21 cellular contexts compared by ENCODE assay signal in the genomic region with DNA sequence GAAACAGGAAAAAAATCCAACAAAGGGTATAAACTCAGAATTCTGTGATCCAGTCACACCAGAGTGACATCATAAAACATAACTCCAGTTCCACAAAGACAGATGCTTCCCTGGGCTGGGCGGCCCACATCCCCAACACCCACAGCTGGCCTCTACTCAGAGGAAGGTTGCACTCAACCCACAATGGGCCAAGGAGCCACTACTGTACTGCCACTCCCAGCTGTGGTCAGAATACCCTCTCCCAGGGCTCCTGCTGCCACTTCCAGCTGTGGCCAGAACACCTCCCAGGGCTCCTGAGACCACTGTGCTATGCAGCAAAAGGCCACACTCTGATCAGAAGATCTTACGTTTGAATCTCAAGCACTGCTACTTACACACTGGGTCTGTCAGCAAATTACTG. TPM values are rescaled to one million over a fixed set of nuclear protein-coding genes. Genes with fewer than 3 reads are reported as not detected.
A peak's percentile ranks its signal among the peaks of the same experiment; 100 is the strongest.
DNase-seq lines count a peak whose midpoint lies in the region; ATAC-seq, FAIRE-seq and TF ChIP-seq lines count a peak whose summit lies in the region.
"Had no signal": no experiment of that assay in that cellular context is flagged by ENCODE, and none has a peak within 500 bp of the region (broad histone marks: within the 10 kb centered on the region; RNA-seq: fewer than 3 reads in every experiment).

No MANE protein-coding gene starts in this region.

- H3K9me3 ChIP-seq in HEK293 (ENCODE audit: control insufficient read depth, insufficient read depth, low read depth, low read length) (no peaks in the 10 kb centered on the region), astrocyte (ENCODE audit: insufficient read depth, low read depth, low read length) (no peaks in the 10 kb centered on the region), smooth muscle cell (replicated peaks; ENCODE audit: low read depth) (no peaks in the 10 kb centered on the region), MG63 (no peaks in the 10 kb centered on the region)
- H3K9me3 ChIP-seq: right lobe of liver, SK-N-SH, uterus had no signal

- no peak overlapping the region for H3K4me3 ChIP-seq in HEK293 (ENCODE audit: low read depth, low read length)
- H3K4me3 ChIP-seq in astrocyte (ENCODE audit: insufficient read depth, low read depth, low read length) = no peak overlapping the region
- no peak overlapping the region for H3K4me3 ChIP-seq in smooth muscle cell
- no peak overlapping the region for H3K4me3 ChIP-seq in MG63
- H3K4me3 ChIP-seq: dorsolateral prefrontal cortex, right lobe of liver, uterus had no signal

- H3K27ac Mint-ChIP-seq in activated CD8-positive, alpha-beta memory T cell treated with anti-CD3 and anti-CD28 coated beads, Interleukin-2, amount 10 ng/mL, durations not matched to agents 7 days and 5 days = peak overlapping the region; percentile 79
- H3K27ac Mint-ChIP-seq in astrocyte (ENCODE audit: unreplicated experiment) = peak overlapping the region; percentile 63

- no peak overlapping the region for H3K27ac ChIP-seq in HEK293 (ENCODE audit: extremely low read depth, low read depth, low read length)
- H3K27ac ChIP-seq in astrocyte (ENCODE audit: low read depth, low read length) = no peak overlapping the region
- peak overlapping the region; percentile 17 for H3K27ac ChIP-seq in smooth muscle cell (ENCODE audit: low read depth)
- H3K27ac ChIP-seq: dorsolateral prefrontal cortex, uterus had no signal

- no peaks in the 10 kb centered on the region for H3K9me3 Mint-ChIP-seq in activated CD8-positive, alpha-beta memory T cell treated with anti-CD3 and anti-CD28 coated beads, Interleukin-2, amount 10 ng/mL, durations not matched to agents 7 days and 5 days (ENCODE audit: low read depth)
- H3K9me3 Mint-ChIP-seq in astrocyte (ENCODE audit: unreplicated experiment) = no peaks in the 10 kb centered on the region
- H3K9me3 Mint-ChIP-seq: nephron progenitor cell had no signal

- 73% methylated on average over 2 of the region's 2 CpGs for WGBS in smooth muscle cell (ENCODE audit: low lambda C conversion rate)

- FAIRE-seq in astrocyte (lab: Jason Lieb, UNC) = no peak

- H3K36me3 ChIP-seq in HEK293 (ENCODE audit: control insufficient read depth in 2 of 2, insufficient read depth in 1 of 2, low read length in 2 of 2) (no peaks in the 10 kb centered on the region), astrocyte (ENCODE audit: insufficient read depth, low read length) (no peaks in the 10 kb centered on the region), smooth muscle cell (ENCODE audit: low read depth) (no peaks in the 10 kb centered on the region), MG63 (no peaks in the 10 kb centered on the region)
- H3K36me3 ChIP-seq: right lobe of liver, uterus had no signal

- H3K9ac ChIP-seq in astrocyte (ENCODE audit: low read length) = no peak overlapping the region
- H3K9ac ChIP-seq in smooth muscle cell (ENCODE audit: low read depth) = no peak overlapping the region
- H3K9ac ChIP-seq: SK-N-SH had no signal

- H3F3A ChIP-seq in smooth muscle cell (ENCODE audit: low read depth) = peaks cover 1% of the 10 kb centered on the region

- H3K36me3 Mint-ChIP-seq in activated CD8-positive, alpha-beta memory T cell treated with anti-CD3 and anti-CD28 coated beads, Interleukin-2, amount 10 ng/mL, durations not matched to agents 7 days and 5 days = peaks cover 7% of the 10 kb centered on the region
- H3K36me3 Mint-ChIP-seq in astrocyte (ENCODE audit: low read depth, unreplicated experiment) = peaks cover 11% of the 10 kb centered on the region

- H3K4me1 Mint-ChIP-seq in activated CD8-positive, alpha-beta memory T cell treated with anti-CD3 and anti-CD28 coated beads, Interleukin-2, amount 10 ng/mL, durations not matched to agents 7 days and 5 days = peaks cover 91% of the 10 kb centered on the region
- peaks cover 61% of the 10 kb centered on the region for H3K4me1 Mint-ChIP-seq in astrocyte (ENCODE audit: low read depth, unreplicated experiment)

- H3K4me3 Mint-ChIP-seq in activated CD8-positive, alpha-beta memory T cell treated with anti-CD3 and anti-CD28 coated beads, Interleukin-2, amount 10 ng/mL, durations not matched to agents 7 days and 5 days = peak overlapping the region; percentile 27
- peak overlapping the region; percentile 8 for H3K4me3 Mint-ChIP-seq in astrocyte (ENCODE audit: unreplicated experiment)
- H3K4me3 Mint-ChIP-seq: nephron progenitor cell had no signal

- H4K20me1 ChIP-seq in astrocyte (ENCODE audit: insufficient read depth, low read length) (peaks cover 49% of the 10 kb centered on the region), smooth muscle cell (ENCODE audit: low read depth) (peaks cover 96% of the 10 kb centered on the region)

- H3K27me3 Mint-ChIP-seq in activated CD8-positive, alpha-beta memory T cell treated with anti-CD3 and anti-CD28 coated beads, Interleukin-2, amount 10 ng/mL, durations not matched to agents 7 days and 5 days = no peaks in the 10 kb centered on the region
- no peaks in the 10 kb centered on the region for H3K27me3 Mint-ChIP-seq in astrocyte (ENCODE audit: low read depth, unreplicated experiment)

- H3K79me2 ChIP-seq in astrocyte (ENCODE audit: insufficient read depth, low read length) = peaks cover 9% of the 10 kb centered on the region
- H3K79me2 ChIP-seq in smooth muscle cell (ENCODE audit: low read depth) = peaks cover 56% of the 10 kb centered on the region

- no peak for TF ChIP-seq CTCF in HEK293 (tag by site-specific recombination; IDR thresholded peaks at IDR 0.05)
- TF ChIP-seq CTCF in astrocyte (IDR thresholded peaks at IDR 0.05; ENCODE audit: insufficient read depth, low read depth, low read length) = no peak
- no peak for TF ChIP-seq CTCF in smooth muscle cell (IDR thresholded peaks at IDR 0.05; ENCODE audit: borderline replicate concordance, insufficient read depth, poor library complexity, severe bottlenecking)

- POLR2A ChIA-PET in HEK293 (lab: Yijun Ruan, JAX) = interaction anchor here (1.0 kb wide), 1 partner anchor 28 kb away, joined by 3 read pairs; no protein-coding TSS in a partner anchor

- no peak for ATAC-seq in activated CD8-positive, alpha-beta memory T cell treated with anti-CD3 and anti-CD28 coated beads, Interleukin-2, amount 10 ng/mL, durations not matched to agents 7 days and 5 days
- ATAC-seq in HG03521 (IDR thresholded peaks at IDR 0.05; ENCODE audit: unreplicated experiment) = no peak
- ATAC-seq: PC-3 had no signal

- CTCF ChIA-PET in activated CD8-positive, alpha-beta memory T cell treated with anti-CD3 and anti-CD28 coated beads, Interleukin-2, amount 10 ng/mL, durations not matched to agents 7 days and 5 days (lab: Charles Lee) = interaction anchor here (0.9 to 2.7 kb wide), 2 partner anchors 11 to 18 kb away, joined by 3 to 8 read pairs; no protein-coding TSS in a partner anchor
- CTCF ChIA-PET in HEK293 (lab: Yijun Ruan, JAX) = no interaction called here

- H2AFZ ChIP-seq in astrocyte (ENCODE audit: low read depth, low read length) (no peak overlapping the region), smooth muscle cell (ENCODE audit: low read depth) (no peak overlapping the region)

- no peak overlapping the region for H3K4me2 ChIP-seq in astrocyte (ENCODE audit: low read length)
- H3K4me2 ChIP-seq in smooth muscle cell = peak overlapping the region; percentile 40
- H3K4me2 ChIP-seq: SK-N-SH had no signal

- H3K27me3 ChIP-seq in astrocyte (ENCODE audit: insufficient read depth, low read length) (no peaks in the 10 kb centered on the region), smooth muscle cell (ENCODE audit: low read depth) (no peaks in the 10 kb centered on the region), MG63 (no peaks in the 10 kb centered on the region)
- H3K27me3 ChIP-seq: dorsolateral prefrontal cortex, right lobe of liver, uterus had no signal

- H3K4me1 ChIP-seq in HEK293 (ENCODE audit: control insufficient read depth, insufficient read depth, low read length) = no peaks in the 10 kb centered on the region
- H3K4me1 ChIP-seq in astrocyte (ENCODE audit: insufficient read depth, low read length) = peaks cover 9% of the 10 kb centered on the region
- peaks cover 33% of the 10 kb centered on the region for H3K4me1 ChIP-seq in smooth muscle cell (ENCODE audit: low read depth)

- no peak for DNase-seq in activated CD8-positive, alpha-beta memory T cell treated with anti-CD3 and anti-CD28 coated beads, Interleukin-2, amount 10 ng/mL, durations not matched to agents 7 days and 5 days
- no peak for DNase-seq in activated CD8-positive, alpha-beta memory T cell treated with anti-CD3 and anti-CD28 coated beads for 24 hours
- DNase-seq in astrocyte (ENCODE audit: low read depth) (no peak), smooth muscle cell (lab: John Stamatoyannopoulos, UW; ENCODE audit: unreplicated experiment) (no peak), inferior parietal cortex (ENCODE audit: extremely low spot score) (no peak), MG63 (no peak)
- DNase-seq: activated T-cell treated with anti-CD3 and anti-CD28 coated beads, Interleukin-2, amount 50 U/mL, for 1 hour; aorta; DMS153; dorsolateral prefrontal cortex; HCEC 1CT; KG1; NCI-H510A treated with DMSO at 0.1 percent for 48 hours; nephron progenitor cell; PC-3; right lobe of liver; SK-N-SH; stimulated activated naive CD4-positive, alpha-beta T cell; uterus had no signal

RNA-seq across cellular contexts. Expression of a gene that starts 18.3 kb away (rescaled TPM):
- total RNA-seq in activated CD8-positive, alpha-beta memory T cell treated with anti-CD3 and anti-CD28 coated beads, Interleukin-2, amount 10 ng/mL, durations not matched to agents 7 days and 5 days = 10 to 100 TPM; 37.5 to 62.6 TPM
- total RNA-seq in astrocyte (29.3 and 36.6 TPM in 2 replicates), smooth muscle cell (10.4 and 13.8 TPM in 2 replicates)
- 37.4 and 50.7 TPM in 2 replicates for polyA plus RNA-seq in smooth muscle cell
- 11.4 and 20.5 TPM in 2 replicates for total RNA-seq in MG63 (2014; rRNA removed; shearing (Covaris generic); ENCODE audit: low replicate concordance)
